1 cellular context compared by ENCODE assay signal in genomic region chr9:133738039-133738805, GRCh38.
TF ChIP-seq lines count a peak whose summit lies in the region.

Gene SARDH, minus strand, starts transcription at chr9:133738352. Its CDS starts 4,179 bp downstream, at chr9:133734173.

TF ChIP-seq in HepG2, 621 proteins besides CTCF, POLR2A, EP300 and RAD21 (continued from another document and continues in another):
- peak; percentile 34; the same call in 1 of the 2 replicates for TF ChIP-seq ARID5B (CRISPR knock-in tag; IDR thresholded peaks at IDR 0.05)
- TF ChIP-seq IKZF5 (CRISPR knock-in tag; IDR thresholded peaks at IDR 0.05), result peak; percentile 31
- TF ChIP-seq ZNF550 (CRISPR knock-in tag; IDR thresholded peaks at IDR 0.05; ENCODE audit: borderline replicate concordance), result no peak
- peak; percentile 50; the same call in 1 of the 2 replicates for TF ChIP-seq ZNF770 (CRISPR knock-in tag; IDR thresholded peaks at IDR 0.05)
- peak; percentile 82 for TF ChIP-seq GABPB1 (CRISPR knock-in tag; IDR thresholded peaks at IDR 0.05)
- no peak for TF ChIP-seq HCFC1 (IDR thresholded peaks at IDR 0.05; ENCODE audit: low read depth, low read length)
- no peak; the same call in 1 of the 2 replicates for TF ChIP-seq ZBTB37 (CRISPR knock-in tag; IDR thresholded peaks at IDR 0.05)
- no peak for TF ChIP-seq EEA1 (CRISPR knock-in tag; IDR thresholded peaks at IDR 0.05; ENCODE audit: borderline replicate concordance)
- TF ChIP-seq RBM39 (IDR thresholded peaks at IDR 0.05; ENCODE audit: low read depth, low read length, poor library complexity, severe bottlenecking), result no peak
- TF ChIP-seq PPARG (CRISPR knock-in tag; conservative IDR thresholded peaks at IDR 0.05), result no peak
- TF ChIP-seq ZBTB33 (CRISPR knock-in tag; IDR thresholded peaks at IDR 0.05), result peak; percentile 37; the same call in 1 of the 2 replicates
- no peak for TF ChIP-seq MTF2 (CRISPR knock-in tag; IDR thresholded peaks at IDR 0.05; ENCODE audit: borderline replicate concordance)
- TF ChIP-seq PAWR (CRISPR knock-in tag; IDR thresholded peaks at IDR 0.05; ENCODE audit: borderline replicate concordance), result no peak
- TF ChIP-seq ZNF574 (CRISPR knock-in tag; IDR thresholded peaks at IDR 0.05), result peak; percentile 31
- TF ChIP-seq ZFP41 (CRISPR knock-in tag; IDR thresholded peaks at IDR 0.05; ENCODE audit: borderline replicate concordance), result no peak
- no peak for TF ChIP-seq ZNF44 (CRISPR knock-in tag; IDR thresholded peaks at IDR 0.05)
- TF ChIP-seq NR2F2 (IDR thresholded peaks at IDR 0.05; ENCODE audit: borderline replicate concordance, low read depth), result no peak
- TF ChIP-seq ZBTB1 (CRISPR knock-in tag; IDR thresholded peaks at IDR 0.05; ENCODE audit: borderline replicate concordance), result no peak
- TF ChIP-seq XBP1 (CRISPR knock-in tag; IDR thresholded peaks at IDR 0.05), result no peak
- TF ChIP-seq ZNF496 (CRISPR knock-in tag; IDR thresholded peaks at IDR 0.05; ENCODE audit: insufficient replicate concordance), result no peak
- TF ChIP-seq GABPA (IDR thresholded peaks at IDR 0.05; ENCODE audit: low read depth, low read length), result no peak
- TF ChIP-seq GABPA (CRISPR knock-in tag; IDR thresholded peaks at IDR 0.05; ENCODE audit: low read depth), result peak; percentile 51
- no peak for TF ChIP-seq ARID2 (CRISPR knock-in tag; IDR thresholded peaks at IDR 0.05; ENCODE audit: borderline replicate concordance)
- no peak for TF ChIP-seq HNRNPK (IDR thresholded peaks at IDR 0.05; ENCODE audit: low read depth, low read length, poor library complexity, severe bottlenecking)
- 0 out of 2 replicates have a peak, but pooled peaks have one; percentile 43 for TF ChIP-seq ZBED4 (CRISPR knock-in tag; IDR thresholded peaks at IDR 0.05; ENCODE audit: borderline replicate concordance)
- no peak for TF ChIP-seq JARID2 (CRISPR knock-in tag; IDR thresholded peaks at IDR 0.05; ENCODE audit: insufficient replicate concordance)
- TF ChIP-seq LRRFIP1 (CRISPR knock-in tag; conservative IDR thresholded peaks at IDR 0.05), result no peak
- 0 out of 2 replicates have a peak, but pooled peaks have one; percentile 46 for TF ChIP-seq ZNF430 (CRISPR knock-in tag; IDR thresholded peaks at IDR 0.05)
- no peak for TF ChIP-seq SETDB1 (CRISPR knock-in tag; IDR thresholded peaks at IDR 0.05; ENCODE audit: borderline replicate concordance)
- TF ChIP-seq ETV5 (CRISPR knock-in tag; IDR thresholded peaks at IDR 0.05; ENCODE audit: borderline replicate concordance), result peak; percentile 83
- TF ChIP-seq NR3C1 (CRISPR knock-in tag; IDR thresholded peaks at IDR 0.05), result no peak
- TF ChIP-seq ETS1 (CRISPR knock-in tag; IDR thresholded peaks at IDR 0.05), result no peak
